ENCODE assay signal across 23 cellular contexts in the genomic region with DNA sequence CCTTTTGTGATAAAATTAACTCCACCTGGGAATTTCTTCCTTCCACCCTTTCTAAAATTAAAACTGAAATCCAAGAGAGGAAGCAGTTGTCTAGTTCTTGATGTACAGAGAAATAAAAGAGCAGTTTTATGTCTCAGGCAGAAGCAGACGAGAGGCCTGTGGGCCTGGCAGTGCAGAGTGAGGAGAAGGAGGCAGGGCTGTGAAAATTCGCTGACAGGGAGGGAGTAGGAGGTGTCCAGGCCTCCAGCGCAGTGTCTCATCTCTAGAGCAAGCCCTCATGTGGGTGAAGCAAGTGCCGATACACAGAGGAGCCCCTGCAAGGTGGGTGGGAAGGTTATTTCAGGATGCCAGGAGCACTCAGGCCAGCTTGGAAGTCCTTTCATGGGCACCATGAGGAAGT.
DNase-seq lines count a peak whose midpoint lies in the region; ATAC-seq and TF ChIP-seq lines count a peak whose summit lies in the region.
"Had no signal": no experiment of that assay in that cellular context is flagged by ENCODE, and none has a peak within 500 bp of the region (broad histone marks: within the 10 kb centered on the region; RNA-seq: fewer than 3 reads in every experiment).

No MANE protein-coding gene starts in this region.

- H3K36me3 Mint-ChIP-seq in HFFc6 (ENCODE audit: low read depth): peaks cover 7% of the 10 kb centered on the region
- no peaks in the 10 kb centered on the region for H3K36me3 Mint-ChIP-seq in osteocyte (ENCODE audit: unreplicated experiment)

- TF ChIP-seq CTCF in HFFc6 (IDR thresholded peaks at IDR 0.05) (no peak), WERI-Rb-1 (IDR thresholded peaks at IDR 0.05; ENCODE audit: low read depth, low read length) (no peak), osteocyte (IDR thresholded peaks at IDR 0.05) (no peak)

- H3K4me3 ChIP-seq in WERI-Rb-1 (ENCODE audit: low read depth, low read length) (no peak overlapping the region), iPS DF 6.9 (ENCODE audit: low read length) (no peak overlapping the region)
- H3K4me3 ChIP-seq: heart right ventricle, MG63, uterus had no signal

- peak overlapping the region; percentile 52; the same call in 1 of the 2 replicates for H3K4me3 Mint-ChIP-seq in HFFc6
- H3K4me3 Mint-ChIP-seq in osteocyte (ENCODE audit: unreplicated experiment): no peak overlapping the region
- H3K4me3 Mint-ChIP-seq: effector memory CD8-positive, alpha-beta T cell had no signal

- no CpG with 5 or more reads among the region's 4 CpGs for WGBS in iPS DF 6.9 (ENCODE audit: insufficient coverage, insufficient read length)

- H3K36me3 ChIP-seq in WERI-Rb-1: no peaks in the 10 kb centered on the region
- H3K36me3 ChIP-seq in iPS DF 6.9 (ENCODE audit: control insufficient read depth, insufficient read depth, low read length): no peaks in the 10 kb centered on the region
- H3K36me3 ChIP-seq: heart right ventricle, uterus had no signal

- no peaks in the 10 kb centered on the region for H3K9me3 ChIP-seq in WERI-Rb-1 (ENCODE audit: severe bottlenecking)
- H3K9me3 ChIP-seq in iPS DF 6.9 (ENCODE audit: control insufficient read depth, insufficient read depth, low read length): no peaks in the 10 kb centered on the region
- H3K9me3 ChIP-seq: Caco-2, heart right ventricle, uterus had no signal

- peaks cover 68% of the 10 kb centered on the region for H3K4me1 Mint-ChIP-seq in HFFc6 (ENCODE audit: low read depth)
- H3K4me1 Mint-ChIP-seq in osteocyte (ENCODE audit: unreplicated experiment): peaks cover 35% of the 10 kb centered on the region

- no peak for ATAC-seq in GM21447 (IDR thresholded peaks at IDR 0.05; ENCODE audit: unreplicated experiment)
- ATAC-seq: effector memory CD8-positive, alpha-beta T cell had no signal

- H3K27me3 ChIP-seq in WERI-Rb-1 (ENCODE audit: insufficient read depth, low read depth, severe bottlenecking): no peaks in the 10 kb centered on the region
- no peaks in the 10 kb centered on the region for H3K27me3 ChIP-seq in iPS DF 6.9 (ENCODE audit: control insufficient read depth, insufficient read depth, low read length)
- H3K27me3 ChIP-seq: heart right ventricle, MG63, uterus had no signal

- H3K9me3 Mint-ChIP-seq in HFFc6 (no peaks in the 10 kb centered on the region), osteocyte (ENCODE audit: unreplicated experiment) (no peaks in the 10 kb centered on the region)
- H3K9me3 Mint-ChIP-seq: effector memory CD8-positive, alpha-beta T cell had no signal

- H3K27ac ChIP-seq in WERI-Rb-1 (peak overlapping the region; percentile 53), iPS DF 6.9 (ENCODE audit: low read length) (peak overlapping the region; percentile 34)
- H3K27ac ChIP-seq: uterus had no signal

- H3K4me1 ChIP-seq in iPS DF 6.9 (ENCODE audit: control insufficient read depth, insufficient read depth, low read length): peaks cover 7% of the 10 kb centered on the region; the same call in 1 of the 2 replicates
- H3K4me1 ChIP-seq: Caco-2, uterus had no signal

- DNase-seq in HFFc6 (no peak), WERI-Rb-1 (no peak), iPS DF 6.9 (ENCODE audit: low read depth, low spot score) (no peak), osteocyte (ENCODE audit: extremely low spot score, unreplicated experiment) (no peak), HK-2 (ENCODE audit: unreplicated experiment) (no peak), RKO (ENCODE audit: low spot score) (no peak)
- DNase-seq: activated CD4-positive, alpha-beta T cell treated with anti-CD3 and anti-CD28 coated beads, Interleukin-2, amount 50 U/mL, for 48 hours; activated naive CD4-positive, alpha-beta T cell treated with Interleukin-2 at 50 U/mL for 16 hours; activated T-cell treated with anti-CD3 and anti-CD28 coated beads for 4 hours; AML-193; aorta; Caco-2; effector memory CD8-positive, alpha-beta T cell; heart right ventricle; kidney glomerular epithelial cell; MG63; NCI-H1694; NCI-H2227 treated with DMSO at 0.1 percent for 48 hours; NK-92 treated with Interleukin-12 subunit alpha and Interleukin-12 subunit beta, amount 100 ng/mL, for 24 hours; stimulated activated CD4-positive, alpha-beta T cell treated with anti-CD3 and anti-CD28 coated beads, Interleukin-1b, Interleukin-23, amount 100 ng/mL, for 48 hours; SW 1271; uterus had no signal

- H3K27ac Mint-ChIP-seq in HFFc6: 0 out of 2 replicates have a peak overlapping the region, but pooled peaks have one; percentile 28
- peak overlapping the region; percentile 63 for H3K27ac Mint-ChIP-seq in osteocyte (ENCODE audit: unreplicated experiment)
- H3K27ac Mint-ChIP-seq: effector memory CD8-positive, alpha-beta T cell had no signal

- no peaks in the 10 kb centered on the region; the same call in 1 of the 2 replicates for H3K27me3 Mint-ChIP-seq in HFFc6 (ENCODE audit: insufficient read depth)
- no peaks in the 10 kb centered on the region for H3K27me3 Mint-ChIP-seq in osteocyte (ENCODE audit: unreplicated experiment)
- H3K27me3 Mint-ChIP-seq: effector memory CD8-positive, alpha-beta T cell had no signal
